20 cellular contexts compared by ENCODE assay signal in the genomic region with DNA sequence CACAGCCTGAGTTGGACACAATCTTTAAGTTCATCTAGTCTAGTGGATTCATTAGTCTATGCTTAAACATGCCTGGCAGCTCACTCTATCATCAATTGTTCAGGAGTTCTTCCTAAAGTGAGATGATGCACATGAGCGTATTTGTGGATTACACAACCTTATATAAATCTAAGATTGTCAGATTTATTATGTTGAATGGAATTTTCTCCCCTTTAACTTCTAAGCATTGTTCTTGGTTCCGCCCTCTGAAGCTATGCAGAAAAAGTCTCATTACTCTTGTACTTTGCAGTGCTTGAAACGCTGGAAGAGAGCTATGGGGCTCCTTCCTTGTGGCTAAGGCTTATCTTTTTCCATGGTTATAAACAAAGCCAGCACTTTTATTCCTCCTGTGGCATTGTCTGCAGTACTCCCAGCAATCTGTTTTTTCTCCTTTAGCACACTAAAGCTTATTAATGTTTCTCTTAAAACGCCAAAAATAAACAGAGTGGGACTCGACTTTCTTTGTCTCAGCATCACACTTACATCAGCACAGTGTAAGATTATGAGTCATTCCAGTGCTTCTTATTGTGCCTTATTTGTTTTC.
DNase-seq lines count a peak whose midpoint lies in the region; ATAC-seq, FAIRE-seq and TF ChIP-seq lines count a peak whose summit lies in the region.
"Had no signal": no experiment of that assay in that cellular context is flagged by ENCODE, and none has a peak within 500 bp of the region (broad histone marks: within the 10 kb centered on the region; RNA-seq: fewer than 3 reads in every experiment).

No MANE protein-coding gene starts in this region.

- H3K4me1 Mint-ChIP-seq in type B pancreatic cell (ENCODE audit: unreplicated experiment), result peaks cover 11% of the 10 kb centered on the region
- H3K4me1 Mint-ChIP-seq: brain; stimulated activated memory B cell treated with anti-CD40 and anti-IgM and Interleukin-4, amounts not matched to agents 10 μg/mL and 1 μg/mL and 100 μg/mL, for 72 hours had no signal

- ATAC-seq in HG03520 (IDR thresholded peaks at IDR 0.05; ENCODE audit: unreplicated experiment), result no peak
- ATAC-seq: Panc1; pancreas; stimulated activated memory B cell treated with anti-CD40 and anti-IgM and Interleukin-4, amounts not matched to agents 10 μg/mL and 1 μg/mL and 100 μg/mL, for 72 hours had no signal

- TF ChIP-seq CTCF in type B pancreatic cell (conservative IDR thresholded peaks at IDR 0.05), result no peak

- H3K9me3 Mint-ChIP-seq in type B pancreatic cell, result peaks cover 4% of the 10 kb centered on the region
- H3K9me3 Mint-ChIP-seq: activated naive CD4-positive, alpha-beta T cell treated with anti-CD3 and anti-CD28 coated beads for 36 hours had no signal

- FAIRE-seq in HTR-8/SVneo (lab: Jason Lieb, UNC), result no peak
- FAIRE-seq: pancreas, TTC549 had no signal

- no peaks in the 10 kb centered on the region for H3K27me3 Mint-ChIP-seq in type B pancreatic cell
- H3K27me3 Mint-ChIP-seq: stimulated activated memory B cell treated with anti-CD40 and anti-IgM and Interleukin-4, amounts not matched to agents 10 μg/mL and 1 μg/mL and 100 μg/mL, for 72 hours had no signal

- H3K4me3 Mint-ChIP-seq in type B pancreatic cell, result peak overlapping the region; percentile 44
- H3K4me3 Mint-ChIP-seq: activated naive CD4-positive, alpha-beta T cell treated with anti-CD3 and anti-CD28 coated beads for 36 hours; brain; stimulated activated memory B cell treated with anti-CD40 and anti-IgM and Interleukin-4, amounts not matched to agents 10 μg/mL and 1 μg/mL and 100 μg/mL, for 72 hours had no signal

- no peaks in the 10 kb centered on the region for H3K36me3 Mint-ChIP-seq in type B pancreatic cell
- H3K36me3 Mint-ChIP-seq: brain; stimulated activated memory B cell treated with anti-CD40 and anti-IgM and Interleukin-4, amounts not matched to agents 10 μg/mL and 1 μg/mL and 100 μg/mL, for 72 hours had no signal

- DNase-seq in HTR-8/SVneo (ENCODE audit: insufficient read length, low spot score) (peak; percentile 53), astrocyte of the hippocampus (ENCODE audit: low read depth, low spot score) (peak; percentile 48), inferior parietal cortex (ENCODE audit: extremely low spot score) (peak; percentile 11), type B pancreatic cell (ENCODE audit: extremely low spot score, unreplicated experiment) (no peak), NCI-H2196 (lab: John Stamatoyannopoulos, UW; ENCODE audit: unreplicated experiment) (no peak), occipital lobe (lab: John Stamatoyannopoulos, UW) (no peak)
- DNase-seq: activated CD4-positive, alpha-beta T cell treated with anti-CD3 and anti-CD28 coated beads for 48 hours; activated naive CD4-positive, alpha-beta T cell treated with anti-CD3 and anti-CD28 coated beads for 36 hours; dorsolateral prefrontal cortex; KG1; NCI-H1105 treated with DMSO at 0.1 percent for 48 hours; NCI-H82; pancreas; spleen; thyroid gland had no signal

- peak overlapping the region; percentile 99 for H3K27ac Mint-ChIP-seq in type B pancreatic cell
- H3K27ac Mint-ChIP-seq: activated naive CD4-positive, alpha-beta T cell treated with anti-CD3 and anti-CD28 coated beads for 36 hours; brain; stimulated activated memory B cell treated with anti-CD40 and anti-IgM and Interleukin-4, amounts not matched to agents 10 μg/mL and 1 μg/mL and 100 μg/mL, for 72 hours had no signal

Comparison
In these comparisons a context has a peak if more than half of its experiments do, and no peak if none do; other contexts are left out.
1. DNase-seq: peak in HTR-8/SVneo (single experiment), astrocyte of the hippocampus (single experiment) and inferior parietal cortex (single experiment); none in type B pancreatic cell (single experiment), NCI-H2196 (single experiment) and occipital lobe (single experiment).